ENCODE assay signal across 8 cellular contexts in genomic region chr16:3101018-3101840, GRCh38. TPM values are rescaled to one million over a fixed set of nuclear protein-coding genes. Genes with fewer than 3 reads are reported as not detected.
DNase-seq lines count a peak whose midpoint lies in the region; ATAC-seq and TF ChIP-seq lines count a peak whose summit lies in the region.

No MANE protein-coding gene starts in this region.

- H3K27me3 ChIP-seq in WERI-Rb-1 (ENCODE audit: insufficient read depth, low read depth, severe bottlenecking) (no peaks in the 10 kb centered on the region), esophagus muscularis mucosa (peaks cover 0 to 55% (median 4%) of the 10 kb centered on the region in 4 donors), spleen (replicated peaks in 1 of 7) (no peaks in the 10 kb centered on the region)

- no peaks in the 10 kb centered on the region for H3K27me3 Mint-ChIP-seq in IgD-negative memory B cell

- H3K4me3 ChIP-seq in WERI-Rb-1 (ENCODE audit: low read depth, low read length) (no peak overlapping the region), esophagus muscularis mucosa (no peak overlapping the region), spleen (peak overlapping the region in 4 of 8 donors; percentile 11 to 29 (median 20))

- H3K27ac ChIP-seq in WERI-Rb-1 (no peak overlapping the region), esophagus muscularis mucosa (replicated peaks in 1 of 4) (peak overlapping the region in 3 of 4 donors; percentile 15 to 62 (median 54)), spleen (peak overlapping the region; percentile 70 to 84 (median 74))

- peak; percentile 19 for DNase-seq in DMS53 treated with DMSO at 0.1 percent for 48 hours (lab: John Stamatoyannopoulos, UW; ENCODE audit: unreplicated experiment)
- DNase-seq in WERI-Rb-1 = peak; percentile 45
- no peak for DNase-seq in esophagus muscularis mucosa (ENCODE audit: extremely low spot score)
- DNase-seq in spleen = peak; percentile 55
- DNase-seq in NCI-H2107 (lab: John Stamatoyannopoulos, UW) = no peak

- TF ChIP-seq POLR2A in esophagus muscularis mucosa (IDR thresholded peaks at IDR 0.05; ENCODE audit: low read depth) (no peak), spleen (IDR thresholded peaks at IDR 0.05) (no peak)

- H3K36me3 Mint-ChIP-seq in IgD-negative memory B cell = no peaks in the 10 kb centered on the region

- ATAC-seq in GM21390 (IDR thresholded peaks at IDR 0.05; ENCODE audit: unreplicated experiment) = no peak
- ATAC-seq in GM18870 (IDR thresholded peaks at IDR 0.05; ENCODE audit: unreplicated experiment) = no peak

- intact Hi-C loops in esophagus muscularis mucosa (cut with DNase I) = no loop called here
- intact Hi-C loops in spleen (cut with DNase I; ENCODE audit: low total_unique reads) = no loop called here

- WGBS in esophagus muscularis mucosa = 61% methylated on average over 29 of the region's 29 CpGs
- WGBS in spleen, 5 donors = 46 to 58% (median 49%) methylated on average over 29 of the region's 29 CpGs

- H3K36me3 ChIP-seq in WERI-Rb-1 (no peaks in the 10 kb centered on the region; the same call in 1 of the 2 replicates), esophagus muscularis mucosa (no peaks in the 10 kb centered on the region), spleen (no peaks in the 10 kb centered on the region)

- H3K4me1 ChIP-seq in esophagus muscularis mucosa = peaks cover 19 to 39% (median 27%) of the 10 kb centered on the region in 4 donors
- peaks cover 22 to 68% (median 47%) of the 10 kb centered on the region in 6 donors for H3K4me1 ChIP-seq in spleen

- H3K4me3 Mint-ChIP-seq in IgD-negative memory B cell = peak overlapping the region; percentile 77 to 92 (median 84)

- peak overlapping the region; percentile 14 to 47 (median 46) for H3K27ac Mint-ChIP-seq in IgD-negative memory B cell

- TF ChIP-seq EP300 in esophagus muscularis mucosa (IDR thresholded peaks at IDR 0.05) = no peak

- H3K9me3 Mint-ChIP-seq in IgD-negative memory B cell = no peaks in the 10 kb centered on the region

- H3K4me1 Mint-ChIP-seq in IgD-negative memory B cell = peaks cover 24 to 32% (median 24%) of the 10 kb centered on the region in 3 donors

- no peaks in the 10 kb centered on the region for H3K9me3 ChIP-seq in WERI-Rb-1 (ENCODE audit: severe bottlenecking)
- H3K9me3 ChIP-seq in esophagus muscularis mucosa = no peaks in the 10 kb centered on the region
- H3K9me3 ChIP-seq in spleen = no peaks in the 10 kb centered on the region

- TF ChIP-seq CTCF in WERI-Rb-1 (IDR thresholded peaks at IDR 0.05; ENCODE audit: low read depth, low read length) (peak; percentile 73), esophagus muscularis mucosa (IDR thresholded peaks at IDR 0.05) (peak in 2 of 3 experiments; percentile 3 to 46), spleen (IDR thresholded peaks at IDR 0.05 in 8 of 11, conservative IDR thresholded peaks at IDR 0.05 in 3 of 11) (peak in 9 of 11 experiments; percentile 12 to 68 (median 45))

RNA-seq across cellular contexts. Expression of gene ZSCAN10, which starts 2.1 kb away (rescaled TPM):
- not detected for polyA plus RNA-seq in IgD-negative memory B cell
- not detected for total RNA-seq in esophagus muscularis mucosa
- under 1 TPM in 1 of 7 donors, not detected in 6; 0.85 TPM for total RNA-seq in spleen
- polyA plus RNA-seq in spleen = under 1 TPM in 2 of 3 donors, not detected in 1; 0.02 to 0.06 TPM

RNA-seq across cellular contexts. Expression of gene ZNF205, which starts 11.2 kb away (rescaled TPM):
- not detected for polyA plus RNA-seq in IgD-negative memory B cell
- total RNA-seq in esophagus muscularis mucosa = 10 to 100 TPM; 10.6 to 25.0 (median 17.1) TPM
- 10 to 100 TPM in 1 of 7 donors, 1 to 10 TPM in 6; 4.1 to 10.4 (median 5.3) TPM for total RNA-seq in spleen
- 10 to 100 TPM in 1 of 3 donors, 1 to 10 TPM in 2; 3.5 to 14.2 (median 6.9) TPM for polyA plus RNA-seq in spleen

RNA-seq across cellular contexts. Expression of gene ZNF213, which starts 33.6 kb away (rescaled TPM):
- 1.9 TPM for polyA plus RNA-seq in IgD-negative memory B cell
- 10 to 100 TPM in 3 of 4 donors, 1 to 10 TPM in 1; 8.4 to 18.3 (median 13.5) TPM for total RNA-seq in esophagus muscularis mucosa
- total RNA-seq in spleen = 10 to 100 TPM in 1 of 7 donors, 1 to 10 TPM in 6; 6.8 to 11.4 (median 7.9) TPM
- polyA plus RNA-seq in spleen = 1 to 10 TPM; 2.4 to 5.9 (median 2.9) TPM

RNA-seq across cellular contexts. Expression of gene IL32, which starts 35.8 kb away (rescaled TPM):
- polyA plus RNA-seq in IgD-negative memory B cell (59.8 TPM), spleen (100 to 1,000 TPM; 256 to 624 (median 277) TPM)
- total RNA-seq in esophagus muscularis mucosa (10 to 100 TPM; 13.7 to 40.8 (median 31.2) TPM), spleen (100 to 1,000 TPM; 171 to 414 (median 309) TPM)

RNA-seq across cellular contexts. Expression of gene MMP25, which starts 54.9 kb away (rescaled TPM):
- polyA plus RNA-seq in IgD-negative memory B cell (0.40 TPM), spleen (10 to 100 TPM in 2 of 3 donors, 1 to 10 TPM in 1; 2.7 to 45.0 (median 41.9) TPM)
- total RNA-seq in esophagus muscularis mucosa (1 to 10 TPM in 1 of 4 donors, under 1 TPM in 3; under 0.01 to 4.5 (median 0.12) TPM), spleen (100 to 1,000 TPM in 4 of 7 donors, 10 to 100 TPM in 3; 24.3 to 282 (median 113) TPM)

Comparison
In these comparisons a context has a peak if more than half of its experiments do, and no peak if none do; other contexts are left out.
1. DNase-seq: peak in DMS53 treated with DMSO at 0.1 percent for 48 hours (single experiment), WERI-Rb-1 (single experiment) and spleen (single experiment); none in esophagus muscularis mucosa (single experiment) and NCI-H2107 (single experiment).
2. Peak in every context shown above with its lines, with median percentiles within 50 percentile points of each other: CTCF ChIP-seq.